Comparison of ENCODE assay signal across 1 cellular context in the genomic region with DNA sequence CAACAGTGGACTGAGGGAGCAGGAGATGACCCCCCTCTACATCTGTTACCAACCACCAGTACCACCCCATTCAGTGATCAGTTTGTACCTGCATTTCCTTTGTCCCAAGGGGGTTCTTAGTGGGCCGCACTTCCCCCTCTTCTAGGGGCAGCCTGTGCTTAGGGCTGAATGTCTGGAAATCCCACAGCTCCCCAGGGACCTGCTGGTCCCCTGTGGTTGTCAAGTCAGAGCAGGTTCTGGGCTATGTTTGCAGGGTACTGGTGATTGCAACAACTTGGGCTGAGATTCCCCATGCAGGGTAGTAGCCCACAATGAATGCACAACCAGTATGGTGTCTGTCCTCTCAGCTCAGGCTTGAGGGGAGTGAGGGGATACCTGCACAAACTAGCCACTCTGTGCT.
TF ChIP-seq lines count a peak whose summit lies in the region.

No MANE protein-coding gene starts in this region.

TF ChIP-seq in IMR-90, 13 proteins besides CTCF, POLR2A, EP300 and RAD21 (continued from another document):
- TF ChIP-seq ELK1 (IDR thresholded peaks at IDR 0.05; ENCODE audit: borderline replicate concordance, low read depth, low read length) = no peak
- TF ChIP-seq CHD1 (IDR thresholded peaks at IDR 0.05; ENCODE audit: low read depth, low read length) = no peak
- no peak for TF ChIP-seq NFE2L2 (IDR thresholded peaks at IDR 0.05; ENCODE audit: low read depth, low read length)
- TF ChIP-seq, protein P1, sequence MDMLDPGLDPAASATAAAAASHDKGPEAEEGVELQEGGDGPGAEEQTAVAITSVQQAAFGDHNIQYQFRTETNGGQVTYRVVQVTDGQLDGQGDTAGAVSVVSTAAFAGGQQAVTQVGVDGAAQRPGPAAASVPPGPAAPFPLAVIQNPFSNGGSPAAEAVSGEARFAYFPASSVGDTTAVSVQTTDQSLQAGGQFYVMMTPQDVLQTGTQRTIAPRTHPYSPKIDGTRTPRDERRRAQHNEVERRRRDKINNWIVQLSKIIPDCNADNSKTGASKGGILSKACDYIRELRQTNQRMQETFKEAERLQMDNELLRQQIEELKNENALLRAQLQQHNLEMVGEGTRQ (IDR thresholded peaks at IDR 0.05; ENCODE audit: low read depth, low read length) = no peak
- no peak for TF ChIP-seq SMC3 (IDR thresholded peaks at IDR 0.05; ENCODE audit: low read depth, low read length)
- TF ChIP-seq BHLHE40 (IDR thresholded peaks at IDR 0.05; ENCODE audit: low read depth, low read length) = no peak
- no peak for TF ChIP-seq RCOR1 (IDR thresholded peaks at IDR 0.05; ENCODE audit: insufficient replicate concordance, low read length)
- TF ChIP-seq MAFK (IDR thresholded peaks at IDR 0.05; ENCODE audit: low read depth, low read length) = no peak
- TF ChIP-seq CEBPB (IDR thresholded peaks at IDR 0.05; ENCODE audit: low read depth, low read length) = no peak
- TF ChIP-seq FOS (IDR thresholded peaks at IDR 0.05; ENCODE audit: low read depth, low read length) = no peak
